In genomic region chr12:111699962-111700361, GRCh38 we compare ENCODE assay signal across 11 cellular contexts.
"Had no signal": no experiment of that assay in that cellular context is flagged by ENCODE, and none has a peak within 500 bp of the region (broad histone marks: within the 10 kb centered on the region; RNA-seq: fewer than 3 reads in every experiment).

No MANE protein-coding gene starts in this region.

- DNase-seq: GM23248, GOT3, H7, H9, HCEC 1CT, HFFc6 had no signal

- H3K4me2 ChIP-seq: GM23338 had no signal

- H3K9ac ChIP-seq: GM23248 had no signal

- H2AFZ ChIP-seq: GM23248, GM23338 had no signal

- H3K9me3 ChIP-seq: HAP-1 had no signal

- ATAC-seq: GM23338, HCT116 had no signal

- H3K27ac ChIP-seq: GM23248 had no signal

- H3K4me1 ChIP-seq: HAP-1 had no signal

- FAIRE-seq: H1, H54 had no signal

- H3K4me3 ChIP-seq: GM23248, GM23338, HAP-1 had no signal
